Comparison of ENCODE assay signal across 8 cellular contexts in genomic region chr19:3700242-3701032, GRCh38. TPM values are rescaled to one million over a fixed set of nuclear protein-coding genes. Genes with fewer than 3 reads are reported as not detected.
A peak's percentile ranks its signal among the peaks of the same experiment; 100 is the strongest.
DNase-seq lines count a peak whose midpoint lies in the region; ATAC-seq, FAIRE-seq and TF ChIP-seq lines count a peak whose summit lies in the region.

Gene PIP5K1C, minus strand, starts transcription at chr19:3700468. Its CDS starts 78 bp downstream, at chr19:3700390.

- H3K4me3 ChIP-seq in mesenchymal stem cell (ENCODE audit: insufficient read depth in 1 of 2, low read depth in 1 of 2, low read length in 2 of 2): peak within 1 kb of the TSS; percentile 96 to 98

- H2AFZ ChIP-seq in mesenchymal stem cell (ENCODE audit: low read depth, low read length): no peak within 1 kb of the TSS

- peaks cover 22% of the 10 kb centered on the region for H3K4me1 Mint-ChIP-seq in activated CD8-positive, alpha-beta T cell treated with anti-CD3 and anti-CD28 coated beads, Interleukin-2, amount 10 ng/mL, durations not matched to agents 7 days and 5 days (ENCODE audit: low read depth)

- peak within 1 kb of the TSS; percentile 49 to 100 for H3K14ac ChIP-seq in mesenchymal stem cell (ENCODE audit: low read length in 2 of 2)

- DNase-seq in GM19239 (ENCODE audit: insufficient read length, low spot score): peak; percentile 97
- peak; percentile 48 for DNase-seq in NCI-H748 treated with DMSO at 0.1 percent for 48 hours (lab: John Stamatoyannopoulos, UW)
- DNase-seq in activated CD8-positive, alpha-beta T cell treated with anti-CD3 and anti-CD28 coated beads, Interleukin-2, amount 10 ng/mL, durations not matched to agents 7 days and 5 days: peak; percentile 93
- DNase-seq in effector CD8-positive, alpha-beta T cell (lab: John Stamatoyannopoulos, UW): peak; percentile 87
- peak; percentile 79 for DNase-seq in mesenchymal stem cell
- DNase-seq in stimulated activated CD8-positive, alpha-beta memory T cell treated with anti-CD3 and anti-CD28 coated beads, Interleukin-15, amount 100 ng/mL, for 1 hour (ENCODE audit: low read depth): peak; percentile 82

- H3K27ac Mint-ChIP-seq in activated CD8-positive, alpha-beta T cell treated with anti-CD3 and anti-CD28 coated beads, Interleukin-2, amount 10 ng/mL, durations not matched to agents 7 days and 5 days: peak within 1 kb of the TSS; percentile 75

- H3K9ac ChIP-seq in mesenchymal stem cell (ENCODE audit: low read length): peak within 1 kb of the TSS; percentile 92

- peak within 1 kb of the TSS; percentile 86 for H2BK15ac ChIP-seq in mesenchymal stem cell (ENCODE audit: low read depth, poor library complexity, severe bottlenecking)

- no peaks in the 10 kb centered on the region for H3K36me3 Mint-ChIP-seq in activated CD8-positive, alpha-beta T cell treated with anti-CD3 and anti-CD28 coated beads, Interleukin-2, amount 10 ng/mL, durations not matched to agents 7 days and 5 days (ENCODE audit: low read depth)

- no peaks in the 10 kb centered on the region for H3K79me1 ChIP-seq in mesenchymal stem cell (replicated peaks; ENCODE audit: low read length, poor library complexity, severe bottlenecking)

- POLR2A ChIA-PET in activated CD8-positive, alpha-beta T cell treated with anti-CD3 and anti-CD28 coated beads, Interleukin-2, amount 10 ng/mL, durations not matched to agents 7 days and 5 days (lab: Charles Lee): interaction anchor here (1.4 kb wide), 1 partner anchor 12 kb away, joined by 7 read pairs; no protein-coding TSS in a partner anchor

- no peaks in the 10 kb centered on the region for H3K9me3 ChIP-seq in mesenchymal stem cell (ENCODE audit: control insufficient read depth, low read length)

- CTCF ChIA-PET in activated CD8-positive, alpha-beta T cell treated with anti-CD3 and anti-CD28 coated beads, Interleukin-2, amount 10 ng/mL, durations not matched to agents 7 days and 5 days (lab: Charles Lee): interaction anchor here (0.7 to 2.3 kb wide), 6 partner anchors 10 to 46 kb away, joined by 3 to 15 read pairs (median 4); no protein-coding TSS in a partner anchor

- ATAC-seq in HG03460 (IDR thresholded peaks at IDR 0.05; ENCODE audit: unreplicated experiment): peak; percentile 66
- ATAC-seq in activated CD8-positive, alpha-beta T cell treated with anti-CD3 and anti-CD28 coated beads, Interleukin-2, amount 10 ng/mL, durations not matched to agents 7 days and 5 days: peak; percentile 95

- H3K27ac ChIP-seq in C4-2B (peak within 1 kb of the TSS; percentile 82), mesenchymal stem cell (ENCODE audit: low read length, poor library complexity, severe bottlenecking) (peak within 1 kb of the TSS; percentile 69)

- H3K23ac ChIP-seq in mesenchymal stem cell (ENCODE audit: low read length in 2 of 2): peak within 1 kb of the TSS in 1 of 2 experiments; percentile 63

- peak; percentile 90 for FAIRE-seq in GM19239 (lab: Jason Lieb, UNC)

- peak within 1 kb of the TSS; percentile 89 for H3K4me3 Mint-ChIP-seq in activated CD8-positive, alpha-beta T cell treated with anti-CD3 and anti-CD28 coated beads, Interleukin-2, amount 10 ng/mL, durations not matched to agents 7 days and 5 days

- H3K36me3 ChIP-seq in mesenchymal stem cell (ENCODE audit: control insufficient read depth in 1 of 2, insufficient read depth in 2 of 2, low read depth in 1 of 2, low read length in 2 of 2): peaks cover 0 to 26% of the 10 kb centered on the region in 2 experiments

- WGBS in mesenchymal stem cell: 6% methylated on average over 81 of the region's 82 CpGs

- H2BK5ac ChIP-seq in mesenchymal stem cell (ENCODE audit: low read depth, low read length, poor library complexity, severe bottlenecking): peak within 1 kb of the TSS; percentile 63

- TF ChIP-seq CTCF in C4-2B (conservative IDR thresholded peaks at IDR 0.05): peak; percentile 95

- H3K27me3 ChIP-seq in mesenchymal stem cell (ENCODE audit: control insufficient read depth in 1 of 2, insufficient read depth in 1 of 2, low read length in 2 of 2): no peaks in the 10 kb centered on the region

- peak within 1 kb of the TSS; percentile 80 to 98 for H3K18ac ChIP-seq in mesenchymal stem cell (ENCODE audit: low read depth in 1 of 2, low read length in 2 of 2)

- H3K4ac ChIP-seq in mesenchymal stem cell (ENCODE audit: low read depth in 1 of 2, low read length in 2 of 2): peak within 1 kb of the TSS; percentile 82 to 97

- H4K91ac ChIP-seq in mesenchymal stem cell (ENCODE audit: low read length): peak within 1 kb of the TSS; percentile 25

- peak within 1 kb of the TSS; percentile 66 for H4K8ac ChIP-seq in mesenchymal stem cell (ENCODE audit: low read length)

- no peaks in the 10 kb centered on the region for H3K27me3 Mint-ChIP-seq in activated CD8-positive, alpha-beta T cell treated with anti-CD3 and anti-CD28 coated beads, Interleukin-2, amount 10 ng/mL, durations not matched to agents 7 days and 5 days (ENCODE audit: low read depth)

- H2BK12ac ChIP-seq in mesenchymal stem cell (ENCODE audit: low read length in 2 of 2): peak within 1 kb of the TSS in 1 of 2 experiments; percentile 85

- H2AK5ac ChIP-seq in mesenchymal stem cell (ENCODE audit: low read length, severe bottlenecking): no peak within 1 kb of the TSS

- no peaks in the 10 kb centered on the region for H3K9me3 Mint-ChIP-seq in activated CD8-positive, alpha-beta T cell treated with anti-CD3 and anti-CD28 coated beads, Interleukin-2, amount 10 ng/mL, durations not matched to agents 7 days and 5 days (ENCODE audit: insufficient read depth)

- H3K4me2 ChIP-seq in mesenchymal stem cell (ENCODE audit: low read length, poor library complexity, severe bottlenecking): peak within 1 kb of the TSS; percentile 99

- H3K4me1 ChIP-seq in mesenchymal stem cell (ENCODE audit: control insufficient read depth, insufficient read depth, low read depth, low read length): peaks cover 32% of the 10 kb centered on the region

- H2BK120ac ChIP-seq in mesenchymal stem cell (ENCODE audit: low read depth, low read length): peak within 1 kb of the TSS; percentile 81

RNA-seq across cellular contexts. Expression of gene PIP5K1C, which starts in this region (rescaled TPM):
- 10 to 100 TPM; 19.7 to 20.0 TPM for total RNA-seq in activated CD8-positive, alpha-beta T cell treated with anti-CD3 and anti-CD28 coated beads, Interleukin-2, amount 10 ng/mL, durations not matched to agents 7 days and 5 days
- 52.2 TPM for polyA plus RNA-seq in mesenchymal stem cell (2013, experiment 1 of 2)
- 51.8 TPM for polyA plus RNA-seq in mesenchymal stem cell (2013, experiment 2 of 2)

Comparison
In these comparisons a context has a peak if more than half of its experiments do, and no peak if none do; other contexts are left out.
1. Peak in every context shown above with its lines: DNase-seq, ATAC-seq, H3K4me3 ChIP-seq and H3K27ac ChIP-seq.